1 cellular context compared by ENCODE assay signal in genomic region chr5:132673939-132674630, GRCh38.
A peak's percentile ranks its signal among the peaks of the same experiment; 100 is the strongest.
TF ChIP-seq lines count a peak whose summit lies in the region.

IL4 (plus strand) TSS chr5:132673989; CDS start chr5:132674051, 62 bp downstream.

TF ChIP-seq in GM12878, 131 proteins besides CTCF, POLR2A, EP300 and RAD21 (continued from another document):
- peak; percentile 26; the same call in 1 of the 2 replicates for TF ChIP-seq ZBTB40 (IDR thresholded peaks at IDR 0.05; ENCODE audit: borderline replicate concordance)
- no peak for TF ChIP-seq E4F1 (IDR thresholded peaks at IDR 0.05; ENCODE audit: borderline replicate concordance, partially characterized antibody)
- no peak for TF ChIP-seq RBBP5 (conservative IDR thresholded peaks at IDR 0.05)
- TF ChIP-seq MLLT1 (IDR thresholded peaks at IDR 0.05), result peak; percentile 64; the same call in 1 of the 2 replicates
- TF ChIP-seq ZNF687 (IDR thresholded peaks at IDR 0.05), result peak; percentile 23; the same call in 1 of the 2 replicates
- TF ChIP-seq MTA2 (IDR thresholded peaks at IDR 0.05; ENCODE audit: low read depth), result 0 out of 2 replicates have a peak, but pooled peaks have one; percentile 10
- TF ChIP-seq YY1 (IDR thresholded peaks at IDR 0.05; ENCODE audit: low read depth, low read length), result 0 out of 2 replicates have a peak, but pooled peaks have one; percentile 4
- 0 out of 2 replicates have a peak, but pooled peaks have one; percentile 13 for TF ChIP-seq GATAD2B (conservative IDR thresholded peaks at IDR 0.05; ENCODE audit: low read depth)
- no peak for TF ChIP-seq PAX8 (IDR thresholded peaks at IDR 0.05)
TF ChIP-seq in GM12878: peak in this region for 7.
